In genomic region chr19:37317403-37318209, GRCh38 we compare ENCODE assay signal across 8 cellular contexts. TPM values are rescaled to one million over a fixed set of nuclear protein-coding genes. Genes with fewer than 3 reads are reported as not detected.
A peak's percentile ranks its signal among the peaks of the same experiment; 100 is the strongest.
DNase-seq lines count a peak whose midpoint lies in the region; ATAC-seq, FAIRE-seq and TF ChIP-seq lines count a peak whose summit lies in the region.

No MANE protein-coding gene starts in this region.

- H3K36me3 ChIP-seq in pancreas = no peaks in the 10 kb centered on the region
- peaks cover 0 to 3% (median 0%) of the 10 kb centered on the region in 4 donors for H3K36me3 ChIP-seq in transverse colon

- peak; percentile 99 for DNase-seq in GM12864 (ENCODE audit: low read depth)
- peak; percentile 94 for DNase-seq in NCI-H1105 (lab: John Stamatoyannopoulos, UW)
- peak; percentile 99 for DNase-seq in SKM-1 treated with dmso at 0.1 percent for 144 hours (lab: John Stamatoyannopoulos, UW; ENCODE audit: unreplicated experiment)
- peak; percentile 83 for DNase-seq in activated naive CD8-positive, alpha-beta T cell treated with anti-CD3 and anti-CD28 coated beads, Interleukin-2, amount 50 U/mL, for 16 hours (ENCODE audit: low read depth, low spot score)
- DNase-seq in Right ventricle myocardium superior = peak; percentile 97
- peak; percentile 91 to 97 (median 96) for DNase-seq in pancreas
- DNase-seq in transverse colon = peak; percentile 95

- peak; percentile 78 for TF ChIP-seq POLR2A in transverse colon (IDR thresholded peaks at IDR 0.05)

- TF ChIP-seq CTCF in GM12864 (IDR thresholded peaks at IDR 0.05; ENCODE audit: low read depth, low read length, missing control alignments) (peak; percentile 21), pancreas (IDR thresholded peaks at IDR 0.05) (no peak), transverse colon (IDR thresholded peaks at IDR 0.05) (peak in 3 of 5 experiments; percentile 23 to 45 (median 39))

- no peak for TF ChIP-seq EP300 in transverse colon (IDR thresholded peaks at IDR 0.05; ENCODE audit: low read depth)

- intact Hi-C loops in Right ventricle myocardium superior (cut with DNase I) = no loop called here
- intact Hi-C loops in pancreas (cut with DNase I) = no loop called here
- intact Hi-C loops in transverse colon (cut with DNase I; ENCODE audit: low total_unique reads) = no loop called here

- 0% methylated on average over 57 of the region's 57 CpGs for WGBS in pancreas, 2 donors
- WGBS in transverse colon (ENCODE audit: low coverage in 1 of 2), 2 donors = 0 to 1% methylated on average over 2 to 55 of the region's 57 CpGs

- in situ Hi-C loops in transverse colon (cut with MboI; ENCODE audit: low pct_ligation_motif_present in 1 of 4, low pct_unique_long_range_greater_than_20kb in 1 of 4, low sequenced_read_pairs in 3 of 4) = no loop called here

- H3K4me1 ChIP-seq in pancreas = peaks cover 0 to 9% (median 0%) of the 10 kb centered on the region in 3 donors
- peaks cover 8 to 30% (median 17%) of the 10 kb centered on the region in 4 donors for H3K4me1 ChIP-seq in transverse colon

- H3K27ac ChIP-seq in pancreas (peak overlapping the region; percentile 60 to 90 (median 82)), transverse colon (peak overlapping the region; percentile 90 to 93 (median 90))

- peak; percentile 96 for FAIRE-seq in pancreas (lab: Jason Lieb, UNC)

- peak; percentile 85 for ATAC-seq in HG02623 (IDR thresholded peaks at IDR 0.05; ENCODE audit: unreplicated experiment)
- ATAC-seq in Right ventricle myocardium superior (ENCODE audit: poor library complexity) = peak; percentile 98
- peak; percentile 96 to 99 (median 97) for ATAC-seq in pancreas

- H3K9me3 ChIP-seq in pancreas (no peaks in the 10 kb centered on the region), transverse colon (no peaks in the 10 kb centered on the region)

- H3K4me3 ChIP-seq in GM12864 (ENCODE audit: low read depth, low read length) (peak overlapping the region; percentile 81), pancreas (peak overlapping the region; percentile 43 to 93 (median 69)), transverse colon (peak overlapping the region; percentile 61 to 92 (median 72))

- no peaks in the 10 kb centered on the region for H3K27me3 ChIP-seq in pancreas
- no peaks in the 10 kb centered on the region for H3K27me3 ChIP-seq in transverse colon

RNA-seq across cellular contexts. Expression of gene ZNF527, which starts 53.3 kb away (rescaled TPM):
- 7.2 TPM for total RNA-seq in Right ventricle myocardium superior
- total RNA-seq in pancreas = 1 to 10 TPM; 1.0 to 5.1 (median 2.6) TPM
- polyA plus RNA-seq in pancreas = 1 to 10 TPM; 2.5 to 3.2 TPM
- total RNA-seq in transverse colon = 10 to 100 TPM in 1 of 4 donors, 1 to 10 TPM in 3; 3.4 to 29.9 (median 7.1) TPM

Comparison
In these comparisons a context has a peak if more than half of its experiments do, and no peak if none do; other contexts are left out.
1. Peak in every context shown above with its lines: DNase-seq, ATAC-seq, H3K4me3 ChIP-seq and H3K27ac ChIP-seq.
2. CTCF ChIP-seq: peak in GM12864 (single experiment) and transverse colon (3 of 5); none in pancreas (0 of 4).